In the genomic region with DNA sequence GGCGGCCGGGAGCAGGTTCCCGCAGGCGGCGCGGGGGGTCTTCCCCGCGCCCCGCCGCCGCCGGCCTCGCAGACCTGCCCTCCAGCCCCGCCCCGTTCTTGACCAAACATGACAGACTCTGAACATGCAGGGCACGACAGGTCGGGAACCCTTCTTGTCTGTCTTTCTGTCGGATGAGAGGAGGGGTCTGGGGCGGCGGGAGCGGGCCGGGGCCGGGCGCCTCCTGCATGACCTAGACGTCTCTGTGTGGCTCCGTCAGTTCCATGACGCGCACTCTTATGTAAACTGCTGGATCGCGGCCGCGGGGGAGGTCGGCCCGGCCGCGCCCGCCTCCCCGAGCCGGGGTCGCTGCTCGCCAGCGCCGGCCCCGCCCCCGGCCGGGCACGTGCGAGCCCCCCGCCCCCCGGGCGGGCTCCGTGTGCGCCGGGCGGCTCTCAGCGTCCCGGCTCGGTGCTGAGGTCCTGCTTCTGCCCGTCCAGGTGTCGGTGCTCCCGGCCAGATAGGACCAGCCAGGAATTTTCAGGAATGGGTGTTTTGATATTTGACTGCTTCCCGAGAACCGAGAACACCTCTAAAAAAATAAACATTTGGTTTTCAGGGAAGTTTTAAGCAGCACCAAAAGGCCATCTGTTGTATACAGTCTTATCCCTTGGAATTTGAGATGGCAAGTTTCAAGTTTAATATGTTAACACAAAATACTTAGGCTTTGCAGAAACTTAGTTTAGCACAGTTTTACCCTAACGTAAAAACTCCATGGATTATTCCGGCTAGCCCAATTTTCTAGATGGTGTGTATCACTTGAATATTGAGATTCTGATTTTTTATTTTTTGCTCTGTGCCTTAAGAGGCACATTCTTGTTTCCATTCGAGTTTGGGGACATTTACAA, we compare ENCODE assay signal across 8 cellular contexts. TPM values are rescaled to one million over a fixed set of nuclear protein-coding genes. Genes with fewer than 3 reads are reported as not detected.
A peak's percentile ranks its signal among the peaks of the same experiment; 100 is the strongest.
DNase-seq lines count a peak whose midpoint lies in the region; ATAC-seq, FAIRE-seq and TF ChIP-seq lines count a peak whose summit lies in the region.

No MANE protein-coding gene starts in this region.

- peak; percentile 53 for ATAC-seq in GM18907 (IDR thresholded peaks at IDR 0.05; ENCODE audit: unreplicated experiment)
- ATAC-seq in HG03139 (IDR thresholded peaks at IDR 0.05; ENCODE audit: unreplicated experiment), result peak; percentile 39
- ATAC-seq in activated CD4-positive, CD25-positive, alpha-beta regulatory T cell treated with anti-CD3 and anti-CD28 coated beads, Interleukin-2, amount 50 U/mL, for 24 hours, result peak; percentile 73

- intact Hi-C loops in kidney (cut with DNase I), result no loop called here

- DNase-seq in AG04449 (ENCODE audit: low read depth, low spot score) (no peak), NCI-H2227 treated with DMSO at 0.1 percent for 48 hours (lab: John Stamatoyannopoulos, UW) (peak; percentile 85), cerebellar cortex (ENCODE audit: low spot score) (peak; percentile 85), kidney (peak; percentile 96)
- DNase-seq in stimulated activated CD4-positive, alpha-beta T cell treated with anti-CD3 and anti-CD28 coated beads, Interleukin-15, amount 100 ng/mL, for 1 hour (ENCODE audit: low read depth in 1 of 2, low spot score in 1 of 2), result peak; percentile 67 to 72

- H3K4me3 ChIP-seq in AG04449 (ENCODE audit: low read depth, low read length), result peak overlapping the region; percentile 93
- H3K4me3 ChIP-seq in kidney (ENCODE audit: low read length in 2 of 2), result peak overlapping the region; percentile 91 to 94

- no peaks in the 10 kb centered on the region for H3K4me1 ChIP-seq in kidney (ENCODE audit: control insufficient read depth in 1 of 2, insufficient read depth in 1 of 2, low read depth in 1 of 2, low read length in 2 of 2)

- no peak for TF ChIP-seq CTCF in AG04449 (IDR thresholded peaks at IDR 0.05; ENCODE audit: insufficient read depth, low read length, missing control alignments)
- TF ChIP-seq CTCF in kidney (IDR thresholded peaks at IDR 0.05; ENCODE audit: borderline replicate concordance, extremely low read depth, insufficient read depth), result no peak

- POLR2A ChIA-PET in AG04449 (lab: Yijun Ruan, JAX), result no interaction called here

- H3K9ac ChIP-seq in kidney (ENCODE audit: low read length in 2 of 2), result peak overlapping the region; percentile 100

- H3K9me3 ChIP-seq in kidney (ENCODE audit: control insufficient read depth in 1 of 2, low read length in 2 of 2), result no peaks in the 10 kb centered on the region

- H3K36me3 ChIP-seq in kidney (ENCODE audit: control insufficient read depth in 1 of 2, insufficient read depth in 2 of 2, low read length in 2 of 2), result no peaks in the 10 kb centered on the region

- CTCF ChIA-PET in AG04449 (lab: Yijun Ruan, JAX), result no interaction called here

- no peak for FAIRE-seq in kidney (lab: Jason Lieb, UNC)

- H3K27ac ChIP-seq in kidney (ENCODE audit: low read depth in 2 of 2, low read length in 2 of 2), result peak overlapping the region; percentile 100

RNA-seq across cellular contexts. Expression of a gene that starts 0.7 kb away (rescaled TPM):
- total RNA-seq in kidney, result 17.1 TPM
- polyA plus RNA-seq in kidney (ENCODE audit: insufficient read depth, low read depth, low replicate concordance), result 1.4 TPM

RNA-seq across cellular contexts. Expression of a gene that starts 21.3 kb away (rescaled TPM):
- total RNA-seq in kidney, result 6.8 TPM
- 8.3 TPM for polyA plus RNA-seq in kidney (ENCODE audit: insufficient read depth, low read depth, low replicate concordance)
